Comparison of ENCODE assay signal across 2 cellular contexts in the genomic region with DNA sequence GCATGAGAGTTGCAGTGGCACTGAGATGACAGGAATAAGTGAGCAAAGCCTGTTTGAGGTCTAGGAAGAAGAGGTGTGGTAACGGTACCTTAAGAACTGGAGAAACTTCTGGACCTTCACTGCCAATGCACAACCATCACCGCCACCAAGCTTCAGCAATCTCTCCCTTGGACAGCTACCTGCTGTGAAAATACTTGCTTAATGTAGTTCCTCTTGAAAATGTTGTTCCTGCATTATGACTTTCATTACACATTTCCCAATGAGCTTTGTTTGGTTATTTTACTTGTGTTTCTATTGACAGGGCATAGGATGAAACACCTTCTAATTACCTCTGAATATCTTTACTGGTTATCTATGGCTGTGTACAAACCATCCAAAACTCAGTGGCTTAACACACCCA.
A peak's percentile ranks its signal among the peaks of the same experiment; 100 is the strongest.
TF ChIP-seq lines count a peak whose summit lies in the region.

No MANE protein-coding gene starts in this region.

TF ChIP-seq in liver, 16 proteins besides CTCF, POLR2A, EP300 and RAD21 (continued from another document):
- TF ChIP-seq REST (IDR thresholded peaks at IDR 0.05) (peak; percentile 51), HNF4A (conservative IDR thresholded peaks at IDR 0.05) (no peak), FOXA1 (IDR thresholded peaks at IDR 0.05) (no peak)
- TF ChIP-seq, protein P1, sequence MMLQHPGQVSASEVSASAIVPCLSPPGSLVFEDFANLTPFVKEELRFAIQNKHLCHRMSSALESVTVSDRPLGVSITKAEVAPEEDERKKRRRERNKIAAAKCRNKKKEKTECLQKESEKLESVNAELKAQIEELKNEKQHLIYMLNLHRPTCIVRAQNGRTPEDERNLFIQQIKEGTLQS (IDR thresholded peaks at IDR 0.05): no peak

TF ChIP-seq in HepG2, 621 proteins besides CTCF, POLR2A, EP300 and RAD21:
- peak in 1 of 2 experiments; percentile 53; a peak in 2 of 4 replicates for TF ChIP-seq REST (IDR thresholded peaks at IDR 0.05; ENCODE audit: borderline replicate concordance in 1 of 2, low read depth in 1 of 2, low read length in 2 of 2)
- no peak for TF ChIP-seq KLF9 (CRISPR knock-in tag; IDR thresholded peaks at IDR 0.05; ENCODE audit: low read depth)
